9 cellular contexts compared by ENCODE assay signal in genomic region chr15:74489518-74490338, GRCh38. TPM values are rescaled to one million over a fixed set of nuclear protein-coding genes. Genes with fewer than 3 reads are reported as not detected.
A peak's percentile ranks its signal among the peaks of the same experiment; 100 is the strongest.
DNase-seq lines count a peak whose midpoint lies in the region; ATAC-seq and TF ChIP-seq lines count a peak whose summit lies in the region.
"Had no signal": no experiment of that assay in that cellular context is flagged by ENCODE, and none has a peak within 500 bp of the region (broad histone marks: within the 10 kb centered on the region; RNA-seq: fewer than 3 reads in every experiment).

No MANE protein-coding gene starts in this region.

- no TSS peak for BruUV-seq in Panc1 (replicated peaks; lab: Mats Ljungman, UMichigan)

- H3K27me3 ChIP-seq in Panc1 (ENCODE audit: control insufficient read depth, insufficient read depth, low read length) (no peaks in the 10 kb centered on the region), aorta (ENCODE audit: control insufficient read depth in 1 of 2, insufficient read depth in 2 of 2, low read length in 1 of 2) (no peaks in the 10 kb centered on the region)

- peak; percentile 72 for DNase-seq in DMS 273 (lab: John Stamatoyannopoulos, UW; ENCODE audit: unreplicated experiment)
- DNase-seq in DMS 273 treated with DMSO at 0.1 percent for 48 hours (lab: John Stamatoyannopoulos, UW), result no peak
- peak; percentile 54 for DNase-seq in Panc1 (ENCODE audit: low read depth, low spot score)
- peak; percentile 32 to 54 for DNase-seq in activated T-helper 1 cell treated with anti-CD3 and anti-CD28 coated beads, Interleukin-2, amount 50 U/mL, for 16 hours (ENCODE audit: low read depth in 1 of 2, low spot score in 1 of 2)
- DNase-seq in foreskin fibroblast, result peak in 1 of 2 donors; percentile 64
- DNase-seq in pons (ENCODE audit: low spot score), result peak; percentile 25
- peak in 1 of 2 donors; percentile 51 for DNase-seq in aorta

- TF ChIP-seq CTCF in Panc1 (IDR thresholded peaks at IDR 0.05) (peak; percentile 89), foreskin fibroblast (IDR thresholded peaks at IDR 0.05; ENCODE audit: low read depth, low read length) (peak; percentile 63)

- H3K4me1 ChIP-seq in Panc1 (ENCODE audit: control insufficient read depth, insufficient read depth, low read length) (no peaks in the 10 kb centered on the region), aorta (ENCODE audit: control insufficient read depth in 1 of 2, insufficient read depth in 2 of 2, low read length in 2 of 2) (no peaks in the 10 kb centered on the region)

- H3K9me3 ChIP-seq in Panc1 (ENCODE audit: control insufficient read depth, insufficient read depth, low read depth, low read length) (no peaks in the 10 kb centered on the region), aorta (ENCODE audit: control insufficient read depth, low read length) (no peaks in the 10 kb centered on the region)

- POLR2A ChIA-PET in Panc1 (lab: Charles Lee), result interaction anchor here (0.6 kb wide), 1 partner anchor 11 kb away, joined by 3 read pairs; no protein-coding TSS in a partner anchor

- ATAC-seq in HG03159 (IDR thresholded peaks at IDR 0.05; ENCODE audit: unreplicated experiment), result peak; percentile 60
- ATAC-seq in Panc1, result peak; percentile 88
- ATAC-seq in aorta (ENCODE audit: low FRiP score), result peak; percentile 63

- WGBS in aorta, 2 donors, result 37 to 39% methylated on average over 9 of the region's 9 CpGs

- H3K27ac ChIP-seq in Panc1 (ENCODE audit: low read length) (no peak overlapping the region), aorta (ENCODE audit: low read depth in 1 of 2, low read length in 2 of 2) (no peak overlapping the region)
- H3K27ac ChIP-seq: skin epidermis had no signal

- intact Hi-C loops in Panc1 (cut with micrococcal nuclease; ENCODE audit: unreplicated experiment), result loop anchor here (5.0 kb wide), 1 partner anchor 117 kb away; no protein-coding TSS in a partner anchor
- intact Hi-C loops in aorta (cut with DNase I), result loop anchor here (2.0 to 5.0 kb wide), 2 partner anchors 117 kb away; no protein-coding TSS in a partner anchor

- H3K4me3 ChIP-seq in Panc1 (ENCODE audit: low read depth in 2 of 2, low read length in 2 of 2) (no peak overlapping the region), foreskin fibroblast (ENCODE audit: low read depth in 1 of 2, low read length in 2 of 2) (no peak overlapping the region), aorta (ENCODE audit: low read length in 2 of 2) (no peak overlapping the region)
- H3K4me3 ChIP-seq: skin epidermis had no signal

- CTCF ChIA-PET in Panc1 (lab: Charles Lee), result interaction anchor here (0.5 to 1.3 kb wide), 3 partner anchors 43 to 116 kb away, joined by 3 to 6 read pairs (median 4); no protein-coding TSS in a partner anchor

- H3K36me3 ChIP-seq in Panc1 (ENCODE audit: control insufficient read depth, insufficient read depth, low read length) (no peaks in the 10 kb centered on the region), aorta (ENCODE audit: control insufficient read depth in 1 of 2, insufficient read depth in 2 of 2, low read length in 1 of 2) (no peaks in the 10 kb centered on the region)

- in situ Hi-C loops in Panc1 (cut with HindIII; ENCODE audit: low pct_unique_long_range_greater_than_20kb, low sequenced_read_pairs), result loop anchor here (10.0 kb wide), 1 partner anchor 115 kb away; no protein-coding TSS in a partner anchor

RNA-seq across cellular contexts. Expression of gene UBL7, which starts 28.8 kb away (rescaled TPM):
- total RNA-seq in Panc1 (2021; ENCODE audit: unreplicated experiment) (68.5 TPM), aorta (10 to 100 TPM; 25.1 to 27.0 TPM)
- 82.5 TPM for polyA plus RNA-seq in Panc1 (2012; ENCODE audit: insufficient read length)
- 10 to 100 TPM; 28.9 to 45.3 TPM for polyA plus RNA-seq in aorta

RNA-seq across cellular contexts. Expression of gene ARID3B, which starts 51.3 kb away (rescaled TPM):
- total RNA-seq in Panc1 (2021; ENCODE audit: unreplicated experiment), result 12.7 TPM
- polyA plus RNA-seq in Panc1 (2012; ENCODE audit: insufficient read length), result 9.6 TPM
- total RNA-seq in aorta, result 10 to 100 TPM; 10.9 to 11.7 TPM
- polyA plus RNA-seq in aorta, result 1 to 10 TPM; 1.8 to 4.8 TPM

RNA-seq across cellular contexts. Expression of gene SEMA7A, which starts 56.0 kb away (rescaled TPM):
- total RNA-seq in Panc1 (2021; ENCODE audit: unreplicated experiment) (11.2 TPM), aorta (1 to 10 TPM; 2.3 to 4.1 TPM)
- polyA plus RNA-seq in Panc1 (2012; ENCODE audit: insufficient read length), result 6.3 TPM
- polyA plus RNA-seq in aorta, result 1 to 10 TPM in 1 of 2 donors, under 1 TPM in 1; 0.54 to 1.8 TPM
